Comparison of ENCODE assay signal across 29 cellular contexts in the genomic region with DNA sequence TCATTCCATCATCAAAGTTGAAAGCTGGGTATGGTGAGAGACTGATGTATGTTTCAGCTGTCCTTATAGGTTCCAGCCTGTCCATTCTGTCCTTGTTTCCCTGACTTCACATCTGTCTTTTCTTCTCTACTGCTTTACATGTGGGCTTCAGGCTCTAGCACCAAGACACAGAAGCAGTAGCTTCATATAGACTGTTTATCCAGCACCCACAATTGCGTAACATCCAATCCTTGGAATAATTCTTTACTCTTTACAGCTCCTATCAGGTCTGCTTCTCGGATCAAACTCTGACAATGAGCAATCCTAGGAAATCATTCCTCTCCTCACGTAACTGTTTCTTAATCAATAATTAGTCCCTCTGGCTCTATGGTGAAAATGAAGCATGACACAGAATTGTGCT.
"Had no signal": no experiment of that assay in that cellular context is flagged by ENCODE, and none has a peak within 500 bp of the region (broad histone marks: within the 10 kb centered on the region; RNA-seq: fewer than 3 reads in every experiment).

No MANE protein-coding gene starts in this region.

- H3K27ac ChIP-seq: colonic mucosa, coronary artery, dorsolateral prefrontal cortex, epithelial cell of prostate, esophagus muscularis mucosa, esophagus squamous epithelium, foreskin keratinocyte, gastrocnemius medialis, gastroesophageal sphincter, heart left ventricle, heart right ventricle had no signal

- H3K9me3 ChIP-seq: colonic mucosa, esophagus muscularis mucosa, esophagus squamous epithelium, gastrocnemius medialis, gastroesophageal sphincter, heart left ventricle had no signal

- H3K27me3 ChIP-seq: colonic mucosa, dorsolateral prefrontal cortex, esophagus muscularis mucosa, esophagus squamous epithelium, foreskin keratinocyte, gastrocnemius medialis, gastroesophageal sphincter, heart left ventricle, heart right ventricle had no signal

- H3K27ac Mint-ChIP-seq: dendritic cell treated with granulocyte-macrophage colony-stimulating factor and Interleukin-4, amounts not matched to agents 40 ng/mL and 50 ng/mL, for 4 days; effector memory CD8-positive, alpha-beta T cell; endodermal cell had no signal

- FAIRE-seq: colon, endometrium, endothelial cell of umbilical vein, frontal cortex had no signal

- H3K4me1 ChIP-seq: colonic mucosa, esophagus muscularis mucosa, esophagus squamous epithelium, gastrocnemius medialis, gastroesophageal sphincter, heart left ventricle, heart right ventricle had no signal

- H3K4me3 ChIP-seq: colonic mucosa, coronary artery, dorsolateral prefrontal cortex, esophagus muscularis mucosa, esophagus squamous epithelium, gastrocnemius medialis, gastroesophageal sphincter, heart left ventricle, heart right ventricle had no signal

- DNase-seq: colonic mucosa; cortex of kidney; dermis blood vessel endothelial cell; dorsolateral prefrontal cortex; effector CD4-positive, alpha-beta T cell; effector CD8-positive, alpha-beta T cell; effector memory CD4-positive, alpha-beta T cell; effector memory CD8-positive, alpha-beta T cell; endodermal cell; erythroblast; esophagus squamous epithelium; foreskin fibroblast; foreskin keratinocyte; foreskin melanocyte; gastrocnemius medialis; glutamatergic neuron; head of caudate nucleus; heart left ventricle; heart right ventricle had no signal

- ATAC-seq: effector memory CD8-positive, alpha-beta T cell; esophagus mucosa; foreskin keratinocyte; gastrocnemius medialis; gastroesophageal sphincter; heart left ventricle; heart right ventricle had no signal

- H3K4me3 Mint-ChIP-seq: dendritic cell treated with granulocyte-macrophage colony-stimulating factor and Interleukin-4, amounts not matched to agents 40 ng/mL and 50 ng/mL, for 4 days; effector memory CD8-positive, alpha-beta T cell; endodermal cell had no signal

- H3K36me3 ChIP-seq: colonic mucosa, esophagus muscularis mucosa, esophagus squamous epithelium, gastrocnemius medialis, gastroesophageal sphincter, heart left ventricle, heart right ventricle had no signal

- H3K9me3 Mint-ChIP-seq: dendritic cell treated with granulocyte-macrophage colony-stimulating factor and Interleukin-4, amounts not matched to agents 40 ng/mL and 50 ng/mL, for 4 days; endodermal cell had no signal

- H3K27me3 Mint-ChIP-seq: dendritic cell treated with granulocyte-macrophage colony-stimulating factor and Interleukin-4, amounts not matched to agents 40 ng/mL and 50 ng/mL, for 4 days; effector memory CD8-positive, alpha-beta T cell had no signal
